ENCODE assay signal across 23 cellular contexts in genomic region chr9:99557816-99558215, GRCh38.
DNase-seq lines count a peak whose midpoint lies in the region; TF ChIP-seq lines count a peak whose summit lies in the region.
"Had no signal": no experiment of that assay in that cellular context is flagged by ENCODE, and none has a peak within 500 bp of the region (broad histone marks: within the 10 kb centered on the region; RNA-seq: fewer than 3 reads in every experiment).

No MANE protein-coding gene starts in this region.

- H3K79me2 ChIP-seq in mammary epithelial cell (ENCODE audit: insufficient read depth, low read length) = no peaks in the 10 kb centered on the region

- H3K9ac ChIP-seq in mammary epithelial cell (ENCODE audit: insufficient read depth, low read length) = no peak overlapping the region
- H3K9ac ChIP-seq: BLaER1 treated with 17β-estradiol and CSF1 and Interleukin-3, amounts not matched to agents 10 nM and 100 nM had no signal

- no peaks in the 10 kb centered on the region for H4K20me1 ChIP-seq in mammary epithelial cell (ENCODE audit: insufficient read depth, low read length)
- H4K20me1 ChIP-seq: BLaER1 treated with 17β-estradiol and CSF1 and Interleukin-3, amounts not matched to agents 10 nM and 100 nM had no signal

- POLR2A ChIA-PET in HEK293 (lab: Yijun Ruan, JAX) = no interaction called here

- intact Hi-C loops in mammary epithelial cell (cut with micrococcal nuclease) = no loop called here

- no peaks in the 10 kb centered on the region for H3K27me3 Mint-ChIP-seq in neural crest cell (ENCODE audit: low read depth)

- in situ Hi-C loops in SK-MEL-5 (cut with HindIII; ENCODE audit: low pct_unique_long_range_greater_than_20kb, low sequenced_read_pairs) (no loop called here), mammary epithelial cell (cut with MboI; ENCODE audit: low sequenced_read_pairs in 2 of 2) (no loop called here)

- peaks cover 10% of the 10 kb centered on the region for H3K9me3 Mint-ChIP-seq in neural crest cell

- 0% methylated on average over 2 of the region's 2 CpGs for WGBS in mammary epithelial cell (ENCODE audit: low coverage, missing lambda C conversion rate)

- no TSS peak for BruUV-seq in mammary epithelial cell (replicated peaks; lab: Mats Ljungman, UMichigan)

- DNase-seq in SK-MEL-5 (ENCODE audit: low read depth, low spot score) = peak; percentile 82
- no peak for DNase-seq in neural crest cell (ENCODE audit: low read depth, low spot score)
- DNase-seq in superior temporal gyrus (ENCODE audit: extremely low spot score) = no peak
- DNase-seq in activated naive CD4-positive, alpha-beta T cell treated with anti-CD3 and anti-CD28 coated beads, Interleukin-2, amount 50 U/mL, for 16 hours = no peak
- no peak for DNase-seq in mammary epithelial cell
- no peak for DNase-seq in NCI-H345 (lab: John Stamatoyannopoulos, UW)
- DNase-seq: 8988T; ACHN; AML-193; BE2C; Calu3; CD4-positive, alpha-beta T cell; CD8-positive, alpha-beta memory T cell; COR-L47; DMS53; DMS79 treated with DMSO at 0.1 percent for 48 hours; GF-D8; GOT3 had no signal

- no peak overlapping the region for H3K27ac ChIP-seq in HEK293 (ENCODE audit: extremely low read depth, low read depth, low read length)
- H3K27ac ChIP-seq in mammary epithelial cell (ENCODE audit: insufficient read depth, low read depth, low read length) = no peak overlapping the region
- H3K27ac ChIP-seq: A549; BLaER1 treated with 17β-estradiol and CSF1 and Interleukin-3, amounts not matched to agents 10 nM and 100 nM had no signal

- H3K27ac Mint-ChIP-seq in neural crest cell (ENCODE audit: unreplicated experiment) = peak overlapping the region; percentile 24
- H3K27ac Mint-ChIP-seq: CD14-positive monocyte; CD4-positive, alpha-beta T cell; CD8-positive, alpha-beta memory T cell had no signal

- dilution Hi-C loops in mammary epithelial cell (cut with HindIII; ENCODE audit: low sequenced_read_pairs) = no loop called here

- H3K9me3 ChIP-seq in HEK293 (ENCODE audit: control insufficient read depth, insufficient read depth, low read depth, low read length) (no peaks in the 10 kb centered on the region), mammary epithelial cell (replicated peaks; ENCODE audit: insufficient read depth, low read length) (no peaks in the 10 kb centered on the region)
- H3K9me3 ChIP-seq: A549, BE2C, HAP-1 had no signal

- CTCF ChIA-PET in HEK293 (lab: Yijun Ruan, JAX) = no interaction called here
- CTCF ChIA-PET in mammary epithelial cell (lab: Charles Lee; ENCODE audit: low non-redundant PET) = no interaction called here

- peaks cover 8% of the 10 kb centered on the region for H3K36me3 Mint-ChIP-seq in neural crest cell (ENCODE audit: low read depth)
- H3K36me3 Mint-ChIP-seq: CD14-positive monocyte had no signal

- H3K4me3 Mint-ChIP-seq in neural crest cell = peak overlapping the region; percentile 6
- H3K4me3 Mint-ChIP-seq: CD14-positive monocyte; CD4-positive, alpha-beta T cell; CD8-positive, alpha-beta memory T cell had no signal

- H3K4me2 ChIP-seq in mammary epithelial cell (ENCODE audit: insufficient read depth, low read depth, low read length) = no peak overlapping the region
- H3K4me2 ChIP-seq: A549; BLaER1 treated with 17β-estradiol and CSF1 and Interleukin-3, amounts not matched to agents 10 nM and 100 nM had no signal

- TF ChIP-seq CTCF in HEK293 (tag by site-specific recombination; IDR thresholded peaks at IDR 0.05) = no peak
- TF ChIP-seq CTCF in neural crest cell (conservative IDR thresholded peaks at IDR 0.05) = no peak
- no peak for TF ChIP-seq CTCF in mammary epithelial cell (conservative IDR thresholded peaks at IDR 0.05 in 1 of 2, IDR thresholded peaks at IDR 0.05 in 1 of 2; ENCODE audit: extremely low read depth in 1 of 2, insufficient read depth in 1 of 2, low read depth in 1 of 2, low read length in 2 of 2)

- peaks cover 24% of the 10 kb centered on the region for H3K4me1 Mint-ChIP-seq in neural crest cell
- H3K4me1 Mint-ChIP-seq: CD14-positive monocyte; CD8-positive, alpha-beta memory T cell had no signal

- no peak overlapping the region for H2AFZ ChIP-seq in mammary epithelial cell (ENCODE audit: low read depth, low read length)

- peaks cover 2% of the 10 kb centered on the region for H3K27me3 ChIP-seq in mammary epithelial cell (ENCODE audit: insufficient read depth, low read length)
- H3K27me3 ChIP-seq: BE2C; BLaER1 treated with 17β-estradiol and CSF1 and Interleukin-3, amounts not matched to agents 10 nM and 100 nM had no signal

- H3K4me1 ChIP-seq in HEK293 (ENCODE audit: control insufficient read depth, insufficient read depth, low read length) (no peaks in the 10 kb centered on the region), mammary epithelial cell (ENCODE audit: insufficient read depth, low read length) (no peaks in the 10 kb centered on the region)
- H3K4me1 ChIP-seq: A549; BE2C; BLaER1 treated with 17β-estradiol and CSF1 and Interleukin-3, amounts not matched to agents 10 nM and 100 nM had no signal

- H3K36me3 ChIP-seq in HEK293 (ENCODE audit: control insufficient read depth in 2 of 2, insufficient read depth in 1 of 2, low read length in 2 of 2) (no peaks in the 10 kb centered on the region), mammary epithelial cell (ENCODE audit: insufficient read depth, low read length) (no peaks in the 10 kb centered on the region)
- H3K36me3 ChIP-seq: BE2C; BLaER1 treated with 17β-estradiol and CSF1 and Interleukin-3, amounts not matched to agents 10 nM and 100 nM; HAP-1 had no signal

- no peak overlapping the region for H3K4me3 ChIP-seq in HEK293 (ENCODE audit: low read depth, low read length)
- H3K4me3 ChIP-seq in mammary epithelial cell (replicated peaks in 1 of 3; ENCODE audit: insufficient read depth in 1 of 3, low read depth in 2 of 3, low read length in 3 of 3) = no peak overlapping the region
- H3K4me3 ChIP-seq: A549; BLaER1 treated with 17β-estradiol and CSF1 and Interleukin-3, amounts not matched to agents 10 nM and 100 nM; HAP-1 had no signal

TF ChIP-seq in HEK293, 187 proteins besides CTCF, POLR2A, EP300 and RAD21:
- TF ChIP-seq TRIM28 (IDR thresholded peaks at IDR 0.05; ENCODE audit: borderline replicate concordance, low read length) (0 out of 2 replicates have a peak, but pooled peaks have one; percentile 30), ZNF48 (tag by site-specific recombination; IDR thresholded peaks at IDR 0.05) (no peak), SETDB1 (IDR thresholded peaks at IDR 0.05; ENCODE audit: insufficient read length, low read length) (peak; percentile 78)
